In genomic region chr13:68272652-68273051, GRCh38 we compare ENCODE assay signal across 26 cellular contexts.
"Had no signal": no experiment of that assay in that cellular context is flagged by ENCODE, and none has a peak within 500 bp of the region (broad histone marks: within the 10 kb centered on the region; RNA-seq: fewer than 3 reads in every experiment).

No MANE protein-coding gene starts in this region.

- ATAC-seq: stimulated activated effector memory CD8-positive, alpha-beta T cell treated with anti-CD3 and anti-CD28 coated beads, Interleukin-12 subunit alpha, Interleukin-12 subunit beta, amount 100 ng/mL, for 72 hours; stimulated activated memory B cell treated with anti-CD40 and anti-IgM and Interleukin-4, amounts not matched to agents 10 μg/mL and 1 μg/mL and 100 μg/mL, for 72 hours; stimulated activated naive B cell treated with anti-CD40 and anti-IgM and Interleukin-4, amounts not matched to agents 10 μg/mL and 1 μg/mL and 100 μg/mL, for 72 hours; stimulated activated naive CD8-positive, alpha-beta T cell treated with anti-CD3 and anti-CD28 coated beads, Interleukin-15, amount 100 ng/mL, for 72 hours; stimulated activated naive CD8-positive, alpha-beta T cell treated with anti-CD3 and anti-CD28 coated beads, Interleukin-15, Interleukin-2, amounts not matched to agents 100 U/mL and 50 U/mL, for 24 hours had no signal

- FAIRE-seq: urothelium cell line had no signal

- H3K27me3 ChIP-seq: stomach, suprapubic skin, testis, thyroid gland, tibial artery, tibial nerve, transverse colon, upper lobe of left lung, uterus, vagina had no signal

- H3K9me3 ChIP-seq: testis, thoracic aorta, thyroid gland, tibial artery, uterus, vagina had no signal

- H3K4me1 ChIP-seq: stomach, suprapubic skin, testis, thyroid gland, tibial artery, tibial nerve, transverse colon, upper lobe of left lung, uterus, vagina had no signal

- H3K36me3 ChIP-seq: stomach, suprapubic skin, thoracic aorta, thyroid gland, tibial artery, tibial nerve, transverse colon, upper lobe of left lung, uterus, vagina had no signal

- DNase-seq: stimulated activated CD4-positive, alpha-beta T cell treated with anti-CD3 and anti-CD28 coated beads, Interleukin-2, amount 100 ng/mL, for 48 hours; stimulated activated CD4-positive, alpha-beta T cell treated with anti-CD3 and anti-CD28 coated beads, Interleukin-4, amount 100 ng/mL, for 1 hour; stimulated activated CD4-positive, alpha-beta T cell treated with anti-CD3 and anti-CD28 coated beads, Interleukin-4, amount 100 ng/mL, for 24 hours; stimulated activated CD4-positive, alpha-beta T cell treated with anti-CD3 and anti-CD28 coated beads, Interleukin-4, amount 100 ng/mL, for 4 hours; stimulated activated CD8-positive, alpha-beta memory T cell treated with anti-CD3 and anti-CD28 coated beads, Interleukin-4, amount 100 ng/mL, for 48 hours; stimulated activated naive B cell treated with anti-CD40 and anti-IgM and Interleukin-4, amounts not matched to agents 10 μg/mL and 1 μg/mL and 100 μg/mL, for 72 hours; stimulated activated naive CD4-positive, alpha-beta T cell; stimulated activated naive CD4-positive, alpha-beta T cell treated with Interleukin-2 at 50 U/mL for 16 hours; stimulated activated naive CD8-positive, alpha-beta T cell treated with anti-CD3 and anti-CD28 coated beads, Interleukin-15, amount 100 ng/mL, for 72 hours; stimulated activated naive CD8-positive, alpha-beta T cell treated with anti-CD3 and anti-CD28 coated beads, Interleukin-15, Interleukin-2, amounts not matched to agents 100 U/mL and 50 U/mL, for 24 hours; stomach; substantia nigra; testis; thyroid gland; tibial artery; transverse colon; trophoblast cell; uterus had no signal

- H3K4me3 ChIP-seq: stomach, suprapubic skin, testis, thoracic aorta, thyroid gland, tibial artery, tibial nerve, transverse colon, upper lobe of left lung, uterus, vagina had no signal

- H3K27ac ChIP-seq: stomach, suprapubic skin, testis, thoracic aorta, thyroid gland, tibial artery, tibial nerve, transverse colon, upper lobe of left lung, uterus, vagina had no signal
